ENCODE assay signal across 1 cellular context in genomic region chr6:7590918-7591302, GRCh38.
TF ChIP-seq lines count a peak whose summit lies in the region.

No MANE protein-coding gene starts in this region.

TF ChIP-seq in A549, 52 proteins besides CTCF, POLR2A, EP300 and RAD21 (continued from another document):
- no peak for TF ChIP-seq CHD2 (IDR thresholded peaks at IDR 0.05; ENCODE audit: low read length, partially characterized antibody)
- TF ChIP-seq FOXS1 (CRISPR knock-in tag; IDR thresholded peaks at IDR 0.05) = no peak
- no peak for TF ChIP-seq CBX2 (IDR thresholded peaks at IDR 0.05; ENCODE audit: borderline replicate concordance, low read depth)
- TF ChIP-seq REST (IDR thresholded peaks at IDR 0.05) = no peak
- no peak for TF ChIP-seq RCOR1 (IDR thresholded peaks at IDR 0.05; ENCODE audit: low read depth, low read length)
- no peak for TF ChIP-seq ZFP36 (IDR thresholded peaks at IDR 0.05; ENCODE audit: borderline replicate concordance, partially characterized antibody)
- no peak for TF ChIP-seq ESRRA (IDR thresholded peaks at IDR 0.05; ENCODE audit: borderline replicate concordance, low read length)
- no peak for TF ChIP-seq HOXB13 (CRISPR knock-in tag; IDR thresholded peaks at IDR 0.05; ENCODE audit: low read depth)
- no peak for TF ChIP-seq EHF (CRISPR knock-in tag; IDR thresholded peaks at IDR 0.05)
- no peak for TF ChIP-seq FOSL2 (IDR thresholded peaks at IDR 0.05)
- no peak for TF ChIP-seq FOSL2 (CRISPR knock-in tag; IDR thresholded peaks at IDR 0.05)
- no peak for TF ChIP-seq ATOH8 (CRISPR knock-in tag; IDR thresholded peaks at IDR 0.05; ENCODE audit: low read depth)
- TF ChIP-seq RNF2 (IDR thresholded peaks at IDR 0.05; ENCODE audit: borderline replicate concordance, low read depth) = no peak
- TF ChIP-seq HMGXB4 (CRISPR knock-in tag; IDR thresholded peaks at IDR 0.05; ENCODE audit: borderline replicate concordance) = no peak
- TF ChIP-seq RARB (CRISPR knock-in tag; IDR thresholded peaks at IDR 0.05) = no peak
- no peak for TF ChIP-seq NPAS2 (CRISPR knock-in tag; IDR thresholded peaks at IDR 0.05; ENCODE audit: borderline replicate concordance)
- TF ChIP-seq FOSB (CRISPR knock-in tag; IDR thresholded peaks at IDR 0.05) = no peak
